Comparison of ENCODE assay signal across 19 cellular contexts in the genomic region with DNA sequence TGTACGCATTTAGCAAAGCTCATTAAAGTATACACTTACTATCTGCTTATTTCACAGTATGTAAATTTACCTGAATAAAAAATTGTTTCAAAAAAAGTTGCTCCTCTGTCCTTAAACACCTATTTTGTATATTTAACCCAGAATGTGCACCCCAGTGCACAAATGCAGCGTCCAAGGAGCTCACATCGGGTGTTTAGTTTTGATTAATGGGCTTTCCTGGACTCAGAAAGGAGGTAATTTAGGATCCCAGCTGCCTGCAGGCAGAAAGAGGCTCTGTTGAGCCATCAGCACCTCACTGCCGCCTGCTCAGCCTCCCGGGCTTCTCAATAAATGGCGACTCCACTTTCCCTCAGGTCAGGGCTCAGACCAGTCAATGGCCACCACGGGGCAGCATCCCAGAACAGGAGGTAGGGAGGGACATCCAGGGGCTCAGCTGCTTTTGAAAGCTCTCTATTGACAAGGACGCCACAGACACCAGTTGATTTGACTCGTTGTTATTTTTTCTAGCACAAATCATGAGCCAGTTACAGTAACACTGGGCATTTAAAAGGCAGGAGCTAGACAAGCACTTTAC.
DNase-seq lines count a peak whose midpoint lies in the region; ATAC-seq and TF ChIP-seq lines count a peak whose summit lies in the region.
"Had no signal": no experiment of that assay in that cellular context is flagged by ENCODE, and none has a peak within 500 bp of the region (broad histone marks: within the 10 kb centered on the region; RNA-seq: fewer than 3 reads in every experiment).

No MANE protein-coding gene starts in this region.

- no peaks in the 10 kb centered on the region for H4K20me1 ChIP-seq in SK-N-SH (ENCODE audit: insufficient read depth)

- H3K4me2 ChIP-seq in SK-N-SH: no peak overlapping the region
- H3K4me2 ChIP-seq: KMS-11 had no signal

- H3K27ac ChIP-seq in SK-N-SH (ENCODE audit: low read depth in 2 of 2, low read length in 1 of 2): no peak overlapping the region; a peak in 1 of 4 replicates
- peak overlapping the region; percentile 60 for H3K27ac ChIP-seq in RWPE1
- peak overlapping the region; percentile 81 for H3K27ac ChIP-seq in right cardiac atrium (ENCODE audit: low read length)
- H3K27ac ChIP-seq: brain microvascular endothelial cell, KMS-11, prostate gland had no signal

- peak overlapping the region; percentile 90 for H3K27ac Mint-ChIP-seq in stimulated activated memory B cell treated with anti-CD40 and anti-IgM and Interleukin-4, amounts not matched to agents 10 μg/mL and 1 μg/mL and 100 μg/mL, for 72 hours
- H3K27ac Mint-ChIP-seq: activated CD4-positive, alpha-beta T cell treated with anti-CD3 and anti-CD28 coated beads for 36 hours; HFFc6 had no signal

- WGBS in SK-N-SH (ENCODE audit: low lambda C conversion rate): 77% methylated on average over 8 of the region's 9 CpGs
- WGBS in right cardiac atrium: 74% methylated on average over 9 of the region's 9 CpGs

- intact Hi-C loops in right cardiac atrium (cut with DNase I): no loop called here

- CTCF ChIA-PET in SK-N-SH (lab: Yijun Ruan, JAX): interaction anchor here (1.4 kb wide), 1 partner anchor 44 kb away, joined by 3 read pairs; no protein-coding TSS in a partner anchor
- CTCF ChIA-PET in RWPE1 (lab: Yijun Ruan, JAX): interaction anchor here (0.6 kb wide), 1 partner anchor 71 kb away, joined by 4 read pairs; no protein-coding TSS in a partner anchor

- H2AFZ ChIP-seq in SK-N-SH (ENCODE audit: low read depth): no peak overlapping the region

- no peaks in the 10 kb centered on the region for H3K79me2 ChIP-seq in SK-N-SH (ENCODE audit: insufficient read depth)

- H3K4me1 ChIP-seq in SK-N-SH (ENCODE audit: control insufficient read depth in 1 of 2, insufficient read depth in 2 of 2, low read depth in 1 of 2, low read length in 1 of 2) (peaks cover 8 to 12% of the 10 kb centered on the region in 2 experiments; a peak in 3 of 4 replicates), right cardiac atrium (ENCODE audit: control insufficient read depth, insufficient read depth, low read length) (peaks cover 17% of the 10 kb centered on the region)
- H3K4me1 ChIP-seq: prostate gland had no signal

- POLR2A ChIA-PET in SK-N-SH (lab: Yijun Ruan, JAX): no interaction called here
- POLR2A ChIA-PET in RWPE1 (lab: Yijun Ruan, JAX; ENCODE audit: low non-redundant PET): no interaction called here

- H3K27me3 ChIP-seq in SK-N-SH (ENCODE audit: insufficient read depth) (no peaks in the 10 kb centered on the region), right cardiac atrium (ENCODE audit: control insufficient read depth, insufficient read depth) (no peaks in the 10 kb centered on the region)
- H3K27me3 ChIP-seq: brain microvascular endothelial cell had no signal

- DNase-seq in SK-N-SH: peak; percentile 24
- no peak for DNase-seq in RWPE1 (ENCODE audit: low spot score)
- DNase-seq in right cardiac atrium: no peak
- no peak for DNase-seq in H4 (ENCODE audit: low spot score)
- DNase-seq: activated CD4-positive, alpha-beta T cell treated with anti-CD3 and anti-CD28 coated beads for 36 hours; activated naive CD4-positive, alpha-beta T cell treated with anti-CD3 and anti-CD28 coated beads, Interleukin-2, amount 50 U/mL, for 16 hours; brain microvascular endothelial cell; CD4-positive, CD25-positive, alpha-beta regulatory T cell; DMS79 treated with DMSO at 0.1 percent for 48 hours; effector memory CD4-positive, alpha-beta T cell; HFFc6; NCI-H1436 treated with DMSO at 0.1 percent for 48 hours; stimulated activated CD4-positive, alpha-beta T cell treated with anti-CD3 and anti-CD28 coated beads, Interleukin-15, amount 100 ng/mL, for 24 hours had no signal

- H3K9me2 ChIP-seq in SK-N-SH: no peaks in the 10 kb centered on the region

- TF ChIP-seq CTCF in SK-N-SH (IDR thresholded peaks at IDR 0.05) (no peak), RWPE1 (conservative IDR thresholded peaks at IDR 0.05; ENCODE audit: low read depth) (no peak)

- H3K9me3 ChIP-seq in SK-N-SH (no peaks in the 10 kb centered on the region), right cardiac atrium (ENCODE audit: control insufficient read depth, low read length) (no peaks in the 10 kb centered on the region)
- H3K9me3 ChIP-seq: prostate gland had no signal

- no peaks in the 10 kb centered on the region for H3K36me3 ChIP-seq in SK-N-SH (replicated peaks in 1 of 2; ENCODE audit: control insufficient read depth in 1 of 2, insufficient read depth in 2 of 2, low read length in 1 of 2)
- H3K36me3 ChIP-seq: brain microvascular endothelial cell, prostate gland had no signal

- H3F3A ChIP-seq in SK-N-SH (replicated peaks; ENCODE audit: insufficient read depth): no peaks in the 10 kb centered on the region

- H3K4me1 Mint-ChIP-seq in stimulated activated memory B cell treated with anti-CD40 and anti-IgM and Interleukin-4, amounts not matched to agents 10 μg/mL and 1 μg/mL and 100 μg/mL, for 72 hours: peaks cover 40% of the 10 kb centered on the region

- no peak overlapping the region for H3K4me3 Mint-ChIP-seq in stimulated activated memory B cell treated with anti-CD40 and anti-IgM and Interleukin-4, amounts not matched to agents 10 μg/mL and 1 μg/mL and 100 μg/mL, for 72 hours
- H3K4me3 Mint-ChIP-seq: activated CD4-positive, alpha-beta T cell treated with anti-CD3 and anti-CD28 coated beads for 36 hours; CD4-positive, CD25-positive, alpha-beta regulatory T cell; HFFc6 had no signal

- no peak for ATAC-seq in SK-N-SH treated with all-trans-retinoic acid at 6 μM for 48 hours
- no peak for ATAC-seq in right cardiac atrium
- no peak for ATAC-seq in stimulated activated memory B cell treated with anti-CD40 and anti-IgM and Interleukin-4, amounts not matched to agents 10 μg/mL and 1 μg/mL and 100 μg/mL, for 72 hours
- ATAC-seq in HG02623 (IDR thresholded peaks at IDR 0.05; ENCODE audit: unreplicated experiment): no peak
- no peak for ATAC-seq in GM18870 (IDR thresholded peaks at IDR 0.05; ENCODE audit: unreplicated experiment)
- ATAC-seq: activated CD4-positive, alpha-beta T cell treated with anti-CD3 and anti-CD28 coated beads for 36 hours had no signal

- TF ChIP-seq RAD21 in SK-N-SH (IDR thresholded peaks at IDR 0.05; ENCODE audit: low read length): no peak

- no peak for TF ChIP-seq EP300 in SK-N-SH (IDR thresholded peaks at IDR 0.05; ENCODE audit: borderline replicate concordance in 1 of 2, low read depth in 1 of 2, low read length in 1 of 2)

- H3K27me3 Mint-ChIP-seq in stimulated activated memory B cell treated with anti-CD40 and anti-IgM and Interleukin-4, amounts not matched to agents 10 μg/mL and 1 μg/mL and 100 μg/mL, for 72 hours: no peaks in the 10 kb centered on the region
- H3K27me3 Mint-ChIP-seq: activated CD4-positive, alpha-beta T cell treated with anti-CD3 and anti-CD28 coated beads for 36 hours had no signal

- H3K36me3 Mint-ChIP-seq in stimulated activated memory B cell treated with anti-CD40 and anti-IgM and Interleukin-4, amounts not matched to agents 10 μg/mL and 1 μg/mL and 100 μg/mL, for 72 hours: peaks cover 5% of the 10 kb centered on the region
- H3K36me3 Mint-ChIP-seq: CD4-positive, CD25-positive, alpha-beta regulatory T cell had no signal

- no peak overlapping the region for H3K9ac ChIP-seq in SK-N-SH
- H3K9ac ChIP-seq: KMS-11 had no signal

- no peaks in the 10 kb centered on the region for H3K9me3 Mint-ChIP-seq in stimulated activated memory B cell treated with anti-CD40 and anti-IgM and Interleukin-4, amounts not matched to agents 10 μg/mL and 1 μg/mL and 100 μg/mL, for 72 hours
- H3K9me3 Mint-ChIP-seq: HFFc6 had no signal

- H3K4me3 ChIP-seq in SK-N-SH (ENCODE audit: low read depth in 2 of 2, low read length in 1 of 2) (no peak overlapping the region), right cardiac atrium (ENCODE audit: low read length) (no peak overlapping the region)
- H3K4me3 ChIP-seq: prostate gland had no signal

TF ChIP-seq in SK-N-SH, 30 proteins besides CTCF, POLR2A, EP300 and RAD21 (continues in another document):
- no peak for TF ChIP-seq EZH2phosphoT487 (IDR thresholded peaks at IDR 0.05; ENCODE audit: borderline replicate concordance, low read depth)
- no peak for TF ChIP-seq RFX5 (IDR thresholded peaks at IDR 0.05; ENCODE audit: low read length)
- TF ChIP-seq, protein P1, sequence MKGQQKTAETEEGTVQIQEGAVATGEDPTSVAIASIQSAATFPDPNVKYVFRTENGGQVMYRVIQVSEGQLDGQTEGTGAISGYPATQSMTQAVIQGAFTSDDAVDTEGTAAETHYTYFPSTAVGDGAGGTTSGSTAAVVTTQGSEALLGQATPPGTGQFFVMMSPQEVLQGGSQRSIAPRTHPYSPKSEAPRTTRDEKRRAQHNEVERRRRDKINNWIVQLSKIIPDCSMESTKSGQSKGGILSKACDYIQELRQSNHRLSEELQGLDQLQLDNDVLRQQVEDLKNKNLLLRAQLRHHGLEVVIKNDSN (IDR thresholded peaks at IDR 0.05; ENCODE audit: borderline replicate concordance, low read depth): no peak
- TF ChIP-seq SMC3 (IDR thresholded peaks at IDR 0.05; ENCODE audit: low read depth, low read length): no peak

TF ChIP-seq in SK-N-SH treated with all-trans-retinoic acid at 6 μM for 48 hours, 23 proteins besides CTCF, POLR2A, EP300 and RAD21:
- TF ChIP-seq PPARA (CRISPR knock-in tag; IDR thresholded peaks at IDR 0.05; ENCODE audit: borderline replicate concordance) (no peak), SNAI2 (CRISPR knock-in tag; IDR thresholded peaks at IDR 0.05) (no peak), RARB (CRISPR knock-in tag; IDR thresholded peaks at IDR 0.05) (no peak), PATZ1 (CRISPR knock-in tag; IDR thresholded peaks at IDR 0.05; ENCODE audit: borderline replicate concordance) (no peak), ZFP30 (CRISPR knock-in tag; IDR thresholded peaks at IDR 0.05) (no peak), ISL1 (CRISPR knock-in tag; IDR thresholded peaks at IDR 0.05) (no peak), OSR1 (CRISPR knock-in tag; IDR thresholded peaks at IDR 0.05) (no peak), ZNF8 (CRISPR knock-in tag; IDR thresholded peaks at IDR 0.05) (no peak)

Comparison
In these comparisons a context has a peak if more than half of its experiments do, and no peak if none do; other contexts are left out.
1. H3K27ac ChIP-seq: peak in RWPE1 (single experiment) and right cardiac atrium (single experiment); none in SK-N-SH (0 of 2).